In the genomic region with DNA sequence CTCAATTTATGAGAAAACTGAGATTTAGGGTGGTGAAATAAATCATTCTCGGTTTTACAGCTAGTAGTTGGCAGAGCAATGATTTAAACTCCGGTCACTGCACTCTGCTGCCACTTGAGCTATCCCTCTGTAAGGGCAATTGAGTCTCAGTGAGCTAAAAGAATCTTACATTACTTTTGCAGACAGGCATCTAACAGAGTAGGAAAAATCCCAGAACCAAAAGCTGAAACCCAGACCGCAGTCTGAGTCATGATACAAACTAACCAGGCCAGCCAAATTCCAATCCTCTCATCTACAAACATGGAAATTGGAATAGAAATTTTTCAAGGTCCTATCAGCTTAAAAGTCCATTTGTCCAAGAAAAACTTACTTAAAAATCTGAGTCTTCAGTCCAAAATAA, we compare ENCODE assay signal across 10 cellular contexts.
DNase-seq lines count a peak whose midpoint lies in the region; ATAC-seq and TF ChIP-seq lines count a peak whose summit lies in the region.
"Had no signal": no experiment of that assay in that cellular context is flagged by ENCODE, and none has a peak within 500 bp of the region (broad histone marks: within the 10 kb centered on the region; RNA-seq: fewer than 3 reads in every experiment).

No MANE protein-coding gene starts in this region.

- no peak overlapping the region for H3K4me3 Mint-ChIP-seq in natural killer cell
- H3K4me3 Mint-ChIP-seq: neural progenitor cell had no signal

- no peaks in the 10 kb centered on the region for H3K27me3 Mint-ChIP-seq in natural killer cell (ENCODE audit: low read depth in 2 of 2)

- H3K4me1 Mint-ChIP-seq in natural killer cell, result no peaks in the 10 kb centered on the region
- H3K4me1 Mint-ChIP-seq: neural progenitor cell had no signal

- no peaks in the 10 kb centered on the region for H3K36me3 Mint-ChIP-seq in natural killer cell
- H3K36me3 Mint-ChIP-seq: neural progenitor cell had no signal

- H3K4me3 ChIP-seq in retinal pigment epithelial cell (ENCODE audit: low read length), result no peak overlapping the region
- H3K4me3 ChIP-seq: neural progenitor cell had no signal

- TF ChIP-seq CTCF in retinal pigment epithelial cell (conservative IDR thresholded peaks at IDR 0.05; ENCODE audit: low read depth, low read length) (no peak), natural killer cell (IDR thresholded peaks at IDR 0.05) (no peak)

- intact Hi-C loops in Right ventricle myocardium superior (cut with DNase I), result no loop called here
- intact Hi-C loops in natural killer cell (cut with micrococcal nuclease), result no loop called here

- in situ Hi-C loops in Caki2 (cut with HindIII; ENCODE audit: low pct_unique_long_range_greater_than_20kb, low sequenced_read_pairs), result no loop called here

- H3K27ac Mint-ChIP-seq in natural killer cell, result no peak overlapping the region
- H3K27ac Mint-ChIP-seq: neural progenitor cell had no signal

- H3K9me3 Mint-ChIP-seq in natural killer cell, result peaks cover 9 to 10% of the 10 kb centered on the region in 2 donors
- H3K9me3 Mint-ChIP-seq: neural progenitor cell had no signal

- ATAC-seq in Right ventricle myocardium superior (ENCODE audit: poor library complexity) (peak; percentile 89), natural killer cell (no peak)

- peak; percentile 81 for DNase-seq in Caki2 (ENCODE audit: low read depth)
- peak; percentile 39 for DNase-seq in T1000 (lab: John Stamatoyannopoulos, UW)
- no peak for DNase-seq in Right ventricle myocardium superior
- DNase-seq in retinal pigment epithelial cell (ENCODE audit: low read depth), result peak; percentile 63
- no peak for DNase-seq in NCI-H510A (lab: John Stamatoyannopoulos, UW)
- DNase-seq in natural killer cell, result no peak
- DNase-seq in activated CD4-positive, alpha-beta T cell treated with anti-CD3 and anti-CD28 coated beads, Interleukin-2, amount 50 U/mL, for 1 hour, result no peak
- no peak for DNase-seq in activated CD4-positive, CD25-positive, alpha-beta regulatory T cell treated with anti-CD3 and anti-CD28 coated beads, Interleukin-2, amount 50 U/mL, for 72 hours
- DNase-seq: DMS53 had no signal

Comparison
In these comparisons a context has a peak if more than half of its experiments do, and no peak if none do; other contexts are left out.
1. DNase-seq: peak in Caki2 (single experiment), T1000 (single experiment) and retinal pigment epithelial cell (single experiment); none in Right ventricle myocardium superior (single experiment), NCI-H510A (single experiment), natural killer cell (single experiment), activated CD4-positive, alpha-beta T cell treated with anti-CD3 and anti-CD28 coated beads, Interleukin-2, amount 50 U/mL, for 1 hour (single experiment) and activated CD4-positive, CD25-positive, alpha-beta regulatory T cell treated with anti-CD3 and anti-CD28 coated beads, Interleukin-2, amount 50 U/mL, for 72 hours (single experiment).